In genomic region chr2:70086278-70086837, GRCh38 we compare ENCODE assay signal across 1 cellular context.
TF ChIP-seq lines count a peak whose summit lies in the region.

No MANE protein-coding gene starts in this region.

TF ChIP-seq in HepG2, 621 proteins besides CTCF, POLR2A, EP300 and RAD21 (continued from another document and continues in another):
- no peak for TF ChIP-seq SUZ12 (IDR thresholded peaks at IDR 0.05; ENCODE audit: low read depth, low read length)
- no peak; the same call in 1 of the 2 replicates for TF ChIP-seq GABPB1 (CRISPR knock-in tag; IDR thresholded peaks at IDR 0.05)
- peak; percentile 96 for TF ChIP-seq ZNF232 (CRISPR knock-in tag; IDR thresholded peaks at IDR 0.05; ENCODE audit: borderline replicate concordance)
- TF ChIP-seq YEATS4 (CRISPR knock-in tag; IDR thresholded peaks at IDR 0.05; ENCODE audit: borderline replicate concordance) = peak; percentile 99; the same call in 1 of the 2 replicates
- TF ChIP-seq NR2C2 (CRISPR knock-in tag; IDR thresholded peaks at IDR 0.05; ENCODE audit: borderline replicate concordance) = no peak
- no peak for TF ChIP-seq SNAPC2 (CRISPR knock-in tag; IDR thresholded peaks at IDR 0.05)
- peak; percentile 57; the same call in 1 of the 2 replicates for TF ChIP-seq ZNF746 (CRISPR knock-in tag; IDR thresholded peaks at IDR 0.05)
- no peak for TF ChIP-seq ZNF263 (CRISPR knock-in tag; IDR thresholded peaks at IDR 0.05)
- peak; percentile 95 for TF ChIP-seq ZNF781 (CRISPR knock-in tag; IDR thresholded peaks at IDR 0.05; ENCODE audit: borderline replicate concordance, not compliant biosample characterization)
- TF ChIP-seq DZIP1 (CRISPR knock-in tag; IDR thresholded peaks at IDR 0.05) = 0 out of 2 replicates have a peak, but pooled peaks have one; percentile 56
- peak; percentile 33; the same call in 1 of the 2 replicates for TF ChIP-seq YEATS2 (CRISPR knock-in tag; IDR thresholded peaks at IDR 0.05; ENCODE audit: borderline replicate concordance)
- no peak for TF ChIP-seq KDM1A (CRISPR knock-in tag; IDR thresholded peaks at IDR 0.05)
- peak; percentile 27; the same call in 1 of the 2 replicates for TF ChIP-seq ZNF629 (CRISPR knock-in tag; conservative IDR thresholded peaks at IDR 0.05)
- TF ChIP-seq DMTF1 (CRISPR knock-in tag; IDR thresholded peaks at IDR 0.05) = peak; percentile 75; the same call in 1 of the 2 replicates
- no peak; the same call in 1 of the 2 replicates for TF ChIP-seq ZFP82 (CRISPR knock-in tag; IDR thresholded peaks at IDR 0.05; ENCODE audit: borderline replicate concordance)
- peak; percentile 85 for TF ChIP-seq ZNF788 (CRISPR knock-in tag; IDR thresholded peaks at IDR 0.05; ENCODE audit: borderline replicate concordance)
- peak; percentile 85; the same call in 1 of the 2 replicates for TF ChIP-seq MTA3 (CRISPR knock-in tag; IDR thresholded peaks at IDR 0.05)
- TF ChIP-seq ZNF160 (CRISPR knock-in tag; IDR thresholded peaks at IDR 0.05) = no peak
- peak; percentile 98 for TF ChIP-seq ZFP91 (CRISPR knock-in tag; IDR thresholded peaks at IDR 0.05; ENCODE audit: borderline replicate concordance)
- peak; percentile 13; the same call in 1 of the 2 replicates for TF ChIP-seq CREBL2 (CRISPR knock-in tag; IDR thresholded peaks at IDR 0.05; ENCODE audit: borderline replicate concordance)
- no peak for TF ChIP-seq FOXK2 (IDR thresholded peaks at IDR 0.05)
- TF ChIP-seq ZNF614 (CRISPR knock-in tag; IDR thresholded peaks at IDR 0.05; ENCODE audit: borderline replicate concordance) = no peak; the same call in 1 of the 2 replicates
- TF ChIP-seq ZFP37 (CRISPR knock-in tag; IDR thresholded peaks at IDR 0.05; ENCODE audit: borderline replicate concordance) = peak; percentile 59; the same call in 1 of the 2 replicates
- no peak for TF ChIP-seq AKAP8 (CRISPR knock-in tag; IDR thresholded peaks at IDR 0.05)
- TF ChIP-seq ZNF460 (CRISPR knock-in tag; IDR thresholded peaks at IDR 0.05; ENCODE audit: borderline replicate concordance) = no peak
- peak; percentile 91 for TF ChIP-seq ZNF256 (CRISPR knock-in tag; conservative IDR thresholded peaks at IDR 0.05)
- no peak; the same call in 1 of the 2 replicates for TF ChIP-seq RELA (CRISPR knock-in tag; IDR thresholded peaks at IDR 0.05)
- TF ChIP-seq ZBTB43 (CRISPR knock-in tag; conservative IDR thresholded peaks at IDR 0.05) = no peak; the same call in 1 of the 2 replicates
- TF ChIP-seq IRF1 (CRISPR knock-in tag; IDR thresholded peaks at IDR 0.05; ENCODE audit: low read depth) = no peak; the same call in 1 of the 2 replicates
- no peak for TF ChIP-seq ZNF83 (CRISPR knock-in tag; IDR thresholded peaks at IDR 0.05; ENCODE audit: borderline replicate concordance)
- TF ChIP-seq STAT6 (CRISPR knock-in tag; IDR thresholded peaks at IDR 0.05; ENCODE audit: borderline replicate concordance) = no peak
- no peak for TF ChIP-seq NFIB (CRISPR knock-in tag; IDR thresholded peaks at IDR 0.05; ENCODE audit: borderline replicate concordance)
- TF ChIP-seq ZFP1 (CRISPR knock-in tag; IDR thresholded peaks at IDR 0.05) = 0 out of 2 replicates have a peak, but pooled peaks have one; percentile 52
- peak; percentile 5; the same call in 1 of the 2 replicates for TF ChIP-seq THRA (CRISPR knock-in tag; IDR thresholded peaks at IDR 0.05; ENCODE audit: borderline replicate concordance)
- peak; percentile 4 for TF ChIP-seq SKI (IDR thresholded peaks at IDR 0.05; ENCODE audit: partially characterized antibody)
- TF ChIP-seq SIN3A (IDR thresholded peaks at IDR 0.05; ENCODE audit: borderline replicate concordance, low read depth, low read length) = peak; percentile 51; the same call in 1 of the 2 replicates
- peak; percentile 60 for TF ChIP-seq XRCC5 (optimal IDR thresholded peaks at IDR 0.05; ENCODE audit: low read length)
- TF ChIP-seq ELK4 (CRISPR knock-in tag; IDR thresholded peaks at IDR 0.05; ENCODE audit: borderline replicate concordance) = no peak
- TF ChIP-seq ZNF512B (CRISPR knock-in tag; IDR thresholded peaks at IDR 0.05; ENCODE audit: borderline replicate concordance) = peak; percentile 95; the same call in 1 of the 2 replicates
- no peak for TF ChIP-seq CHD2 (IDR thresholded peaks at IDR 0.05; ENCODE audit: low read depth, low read length)
- peak; percentile 89; the same call in 1 of the 2 replicates for TF ChIP-seq MYNN (CRISPR knock-in tag; IDR thresholded peaks at IDR 0.05; ENCODE audit: low read depth)
- TF ChIP-seq PHB2 (IDR thresholded peaks at IDR 0.05; ENCODE audit: partially characterized antibody) = no peak
- TF ChIP-seq TP53 (CRISPR knock-in tag; conservative IDR thresholded peaks at IDR 0.05) = peak; percentile 67; the same call in 1 of the 2 replicates
- TF ChIP-seq TFAP4 (IDR thresholded peaks at IDR 0.05; ENCODE audit: borderline replicate concordance, low read depth) = no peak
